Comparison of ENCODE assay signal across 8 cellular contexts in genomic region chr20:3846740-3847418, GRCh38. TPM values are rescaled to one million over a fixed set of nuclear protein-coding genes. Genes with fewer than 3 reads are reported as not detected.
A peak's percentile ranks its signal among the peaks of the same experiment; 100 is the strongest.
DNase-seq lines count a peak whose midpoint lies in the region; ATAC-seq and TF ChIP-seq lines count a peak whose summit lies in the region.

Gene MAVS (plus strand): TSS chr20:3846834. CDS start chr20:3854625, 7,791 bp downstream.

- peak within 1 kb of the TSS; percentile 77 for H3K27ac ChIP-seq in CD4-positive, CD25-positive, alpha-beta regulatory T cell (ENCODE audit: insufficient read depth, low read length, poor library complexity, severe bottlenecking)
- no peak within 1 kb of the TSS for H3K27ac ChIP-seq in ectodermal cell (ENCODE audit: insufficient read depth, low read depth, low read length, poor library complexity, severe bottlenecking)
- peak within 1 kb of the TSS; percentile 84 to 97 for H3K27ac ChIP-seq in lung (ENCODE audit: low read depth in 1 of 2, low read length in 1 of 2)

- DNase-seq in CD4-positive, CD25-positive, alpha-beta regulatory T cell: peak; percentile 82 to 87 (median 83)
- DNase-seq in NCI-H82 treated with DMSO at 0.1 percent for 48 hours (lab: John Stamatoyannopoulos, UW; ENCODE audit: unreplicated experiment): peak; percentile 64
- peak; percentile 58 to 80 for DNase-seq in activated CD8-positive, alpha-beta memory T cell treated with anti-CD3 and anti-CD28 coated beads for 1 hour (ENCODE audit: extremely low read depth in 1 of 2, low read depth in 1 of 2)
- DNase-seq in lung (ENCODE audit: low spot score): peak; percentile 88
- DNase-seq in stimulated activated CD4-positive, alpha-beta T cell treated with anti-CD3 and anti-CD28 coated beads, TNF-alpha, amount 100 ng/mL, for 24 hours (ENCODE audit: low read depth in 3 of 3): peak; percentile 75 to 88 (median 75)

- peaks cover 13% of the 10 kb centered on the region for H3K4me1 ChIP-seq in CD4-positive, CD25-positive, alpha-beta regulatory T cell (ENCODE audit: control insufficient read depth, insufficient read depth, low read length, poor library complexity, severe bottlenecking)
- peaks cover 4% of the 10 kb centered on the region for H3K4me1 ChIP-seq in ectodermal cell (ENCODE audit: control insufficient read depth, insufficient read depth, low read length)
- peaks cover 0 to 10% of the 10 kb centered on the region in 2 donors for H3K4me1 ChIP-seq in lung (ENCODE audit: control insufficient read depth in 2 of 2, insufficient read depth in 2 of 2, low read length in 2 of 2)

- no peaks in the 10 kb centered on the region for H3K36me3 Mint-ChIP-seq in CD4-positive, CD25-positive, alpha-beta regulatory T cell

- H3K27me3 ChIP-seq in CD4-positive, CD25-positive, alpha-beta regulatory T cell (ENCODE audit: control insufficient read depth, insufficient read depth, low read length): no peaks in the 10 kb centered on the region
- H3K27me3 ChIP-seq in ectodermal cell (ENCODE audit: control insufficient read depth, insufficient read depth, low read length, poor library complexity, severe bottlenecking) (no peaks in the 10 kb centered on the region), lung (ENCODE audit: control insufficient read depth, insufficient read depth) (no peaks in the 10 kb centered on the region)

- no peaks in the 10 kb centered on the region for H3K36me3 ChIP-seq in CD4-positive, CD25-positive, alpha-beta regulatory T cell (ENCODE audit: control insufficient read depth, insufficient read depth, low read length)
- H3K36me3 ChIP-seq in ectodermal cell (ENCODE audit: control insufficient read depth, insufficient read depth, low read length): no peaks in the 10 kb centered on the region
- no peaks in the 10 kb centered on the region for H3K36me3 ChIP-seq in lung (ENCODE audit: control insufficient read depth in 2 of 2, insufficient read depth in 2 of 2, low read length in 2 of 2)

- peak within 1 kb of the TSS; percentile 91 to 97 (median 93) for H3K4me3 Mint-ChIP-seq in CD4-positive, CD25-positive, alpha-beta regulatory T cell

- no peak for TF ChIP-seq CTCF in lung (IDR thresholded peaks at IDR 0.05; ENCODE audit: control extremely low read depth, extremely low read depth)

- 1% methylated on average over 72 of the region's 72 CpGs for WGBS in ectodermal cell, 2 experiments
- WGBS in lung, 2 donors: 0 to 1% methylated on average over 57 to 72 of the region's 72 CpGs

- peak within 1 kb of the TSS; percentile 77 for H3K4me3 ChIP-seq in CD4-positive, CD25-positive, alpha-beta regulatory T cell (ENCODE audit: low read depth, low read length)
- peak within 1 kb of the TSS; percentile 72 for H3K4me3 ChIP-seq in ectodermal cell (ENCODE audit: insufficient read depth, low read depth, low read length)
- peak within 1 kb of the TSS; percentile 96 for H3K4me3 ChIP-seq in lung

- peak; percentile 98 for ATAC-seq in CD4-positive, CD25-positive, alpha-beta regulatory T cell (ENCODE audit: low read depth in 2 of 2)
- peak; percentile 85 for ATAC-seq in GM19395 (IDR thresholded peaks at IDR 0.05; ENCODE audit: unreplicated experiment)
- peak; percentile 79 for ATAC-seq in HG03558 (IDR thresholded peaks at IDR 0.05; ENCODE audit: extremely low read depth, unreplicated experiment)
- peak; percentile 97 for ATAC-seq in lung (ENCODE audit: insufficient read depth, low FRiP score)

- no peaks in the 10 kb centered on the region for H3K9me3 ChIP-seq in CD4-positive, CD25-positive, alpha-beta regulatory T cell (ENCODE audit: control insufficient read depth in 2 of 2, low read length in 2 of 2)
- H3K9me3 ChIP-seq in ectodermal cell (ENCODE audit: control insufficient read depth, low read length) (no peaks in the 10 kb centered on the region), lung (ENCODE audit: control insufficient read depth in 2 of 2, insufficient read depth in 1 of 2, low read length in 1 of 2) (no peaks in the 10 kb centered on the region)

- H3K4me1 Mint-ChIP-seq in CD4-positive, CD25-positive, alpha-beta regulatory T cell: peaks cover 5 to 36% (median 25%) of the 10 kb centered on the region in 4 donors

- H3K27ac Mint-ChIP-seq in CD4-positive, CD25-positive, alpha-beta regulatory T cell: peak within 1 kb of the TSS; percentile 82 to 93 (median 91)

- H3K9me3 Mint-ChIP-seq in CD4-positive, CD25-positive, alpha-beta regulatory T cell: no peaks in the 10 kb centered on the region

- H3K27me3 Mint-ChIP-seq in CD4-positive, CD25-positive, alpha-beta regulatory T cell: no peaks in the 10 kb centered on the region

RNA-seq across cellular contexts. Expression of gene MAVS, which starts in this region (rescaled TPM):
- 26.1 TPM for total RNA-seq in CD4-positive, CD25-positive, alpha-beta regulatory T cell
- polyA plus RNA-seq in CD4-positive, CD25-positive, alpha-beta regulatory T cell: 1 to 10 TPM; 3.5 to 4.7 (median 3.8) TPM
- polyA plus RNA-seq in ectodermal cell (2013, experiment 1 of 4): 18.8 TPM
- 22.8 TPM for polyA plus RNA-seq in ectodermal cell (2013, experiment 2 of 4)
- 14.4 TPM for polyA plus RNA-seq in ectodermal cell (2013, experiment 3 of 4)
- polyA plus RNA-seq in ectodermal cell (2013, experiment 4 of 4): 15.8 TPM
- total RNA-seq in lung: 10 to 100 TPM; 17.8 to 39.6 TPM
- 10 to 100 TPM; 13.2 to 24.0 TPM for polyA plus RNA-seq in lung
